7 cellular contexts compared by ENCODE assay signal in genomic region chr19:46785980-46786235, GRCh38. TPM values are rescaled to one million over a fixed set of nuclear protein-coding genes. Genes with fewer than 3 reads are reported as not detected.
A peak's percentile ranks its signal among the peaks of the same experiment; 100 is the strongest.
DNase-seq lines count a peak whose midpoint lies in the region; ATAC-seq and TF ChIP-seq lines count a peak whose summit lies in the region.

No MANE protein-coding gene starts in this region.

- peaks cover 37% of the 10 kb centered on the region for H3K4me1 Mint-ChIP-seq in activated CD4-positive, alpha-beta memory T cell treated with anti-CD3 and anti-CD28 coated beads for 36 hours (ENCODE audit: low read depth)
- H3K4me1 Mint-ChIP-seq in stimulated activated memory B cell treated with anti-CD40 and anti-IgM and Interleukin-4, amounts not matched to agents 10 μg/mL and 1 μg/mL and 100 μg/mL, for 72 hours, result peaks cover 53% of the 10 kb centered on the region

- CTCF ChIA-PET in HEK293T (lab: Yijun Ruan, JAX), result interaction anchor here (0.5 to 0.9 kb wide), 3 partner anchors 19 to 321 kb away, joined by 3 to 4 read pairs (median 3); no protein-coding TSS in a partner anchor
- CTCF ChIA-PET in activated CD4-positive, alpha-beta memory T cell treated with anti-CD3 and anti-CD28 coated beads for 36 hours (lab: Charles Lee), result interaction anchor here (1.0 to 2.2 kb wide), 9 partner anchors 19 to 124 kb away, joined by 3 to 16 read pairs (median 5); no protein-coding TSS in a partner anchor

- POLR2A ChIA-PET in HEK293T (lab: Yijun Ruan, JAX), result interaction anchor here (0.5 to 4.5 kb wide), 12 partner anchors 8 to 131 kb away, joined by 3 to 35 read pairs (median 6); partner anchors contain the start of gene AP2S1
- POLR2A ChIA-PET in activated CD4-positive, alpha-beta memory T cell treated with anti-CD3 and anti-CD28 coated beads for 36 hours (lab: Charles Lee), result interaction anchor here (1.0 to 4.0 kb wide), 8 partner anchors 36 to 488 kb away, joined by 3 to 19 read pairs (median 4); partner anchors contain the start of genes CALM3 and ZC3H4

- peak overlapping the region; percentile 95 for H3K4me3 Mint-ChIP-seq in activated CD4-positive, alpha-beta memory T cell treated with anti-CD3 and anti-CD28 coated beads for 36 hours
- peak overlapping the region; percentile 97 for H3K4me3 Mint-ChIP-seq in stimulated activated memory B cell treated with anti-CD40 and anti-IgM and Interleukin-4, amounts not matched to agents 10 μg/mL and 1 μg/mL and 100 μg/mL, for 72 hours

- no peaks in the 10 kb centered on the region for H3K27me3 Mint-ChIP-seq in activated CD4-positive, alpha-beta memory T cell treated with anti-CD3 and anti-CD28 coated beads for 36 hours
- H3K27me3 Mint-ChIP-seq in stimulated activated memory B cell treated with anti-CD40 and anti-IgM and Interleukin-4, amounts not matched to agents 10 μg/mL and 1 μg/mL and 100 μg/mL, for 72 hours, result no peaks in the 10 kb centered on the region

- no peaks in the 10 kb centered on the region for H3K9me3 Mint-ChIP-seq in activated CD4-positive, alpha-beta memory T cell treated with anti-CD3 and anti-CD28 coated beads for 36 hours
- no peaks in the 10 kb centered on the region for H3K9me3 Mint-ChIP-seq in stimulated activated memory B cell treated with anti-CD40 and anti-IgM and Interleukin-4, amounts not matched to agents 10 μg/mL and 1 μg/mL and 100 μg/mL, for 72 hours

- H3K36me3 Mint-ChIP-seq in activated CD4-positive, alpha-beta memory T cell treated with anti-CD3 and anti-CD28 coated beads for 36 hours, result peaks cover 62% of the 10 kb centered on the region
- peaks cover 40% of the 10 kb centered on the region for H3K36me3 Mint-ChIP-seq in stimulated activated memory B cell treated with anti-CD40 and anti-IgM and Interleukin-4, amounts not matched to agents 10 μg/mL and 1 μg/mL and 100 μg/mL, for 72 hours

- peak; percentile 4 for ATAC-seq in stimulated activated memory B cell treated with anti-CD40 and anti-IgM and Interleukin-4, amounts not matched to agents 10 μg/mL and 1 μg/mL and 100 μg/mL, for 72 hours
- ATAC-seq in GM19397 (IDR thresholded peaks at IDR 0.05; ENCODE audit: unreplicated experiment), result no peak

- intact Hi-C loops in activated CD4-positive, alpha-beta memory T cell treated with anti-CD3 and anti-CD28 coated beads for 36 hours (cut with micrococcal nuclease), result loop anchor here (1.0 to 5.0 kb wide), 6 partner anchors 35 to 1471 kb away; partner anchors contain the start of genes CARD8, FKRP, STRN4 and ZC3H4

- peak overlapping the region; percentile 99 for H3K27ac Mint-ChIP-seq in activated CD4-positive, alpha-beta memory T cell treated with anti-CD3 and anti-CD28 coated beads for 36 hours
- H3K27ac Mint-ChIP-seq in stimulated activated memory B cell treated with anti-CD40 and anti-IgM and Interleukin-4, amounts not matched to agents 10 μg/mL and 1 μg/mL and 100 μg/mL, for 72 hours, result peak overlapping the region; percentile 97

- DNase-seq in HEK293T (ENCODE audit: extremely low spot score) (no peak), NCI-H446 treated with DMSO at 0.1 percent for 48 hours (lab: John Stamatoyannopoulos, UW) (no peak), foreskin melanocyte (no peak)
- DNase-seq in activated CD4-positive, alpha-beta memory T cell treated with anti-CD3 and anti-CD28 coated beads for 36 hours, result no peak

- H3K4me3 ChIP-seq in iPS-11a (ENCODE audit: low read depth, low read length), result peak overlapping the region; percentile 96

TF ChIP-seq in HEK293T, 16 proteins besides CTCF, POLR2A, EP300 and RAD21:
- TF ChIP-seq SUZ12 (IDR thresholded peaks at IDR 0.05), result no peak
- no peak for TF ChIP-seq CTBP1 (IDR thresholded peaks at IDR 0.05; ENCODE audit: borderline replicate concordance)
- TF ChIP-seq ZNF384 (IDR thresholded peaks at IDR 0.05), result peak; percentile 90
- no peak for TF ChIP-seq ELF4 (IDR thresholded peaks at IDR 0.05)

RNA-seq across cellular contexts. Expression of gene SLC1A5, which starts 2.5 kb away (rescaled TPM):
- total RNA-seq in activated CD4-positive, alpha-beta memory T cell treated with anti-CD3 and anti-CD28 coated beads for 36 hours, result 100 to 1,000 TPM; 202 to 205 TPM

RNA-seq across cellular contexts. Expression of gene STRN4, which starts 39.7 kb away (rescaled TPM):
- 10 to 100 TPM; 52.6 to 59.3 TPM for total RNA-seq in activated CD4-positive, alpha-beta memory T cell treated with anti-CD3 and anti-CD28 coated beads for 36 hours

RNA-seq across cellular contexts. Expression of gene FKRP, which starts 40.1 kb away (rescaled TPM):
- total RNA-seq in activated CD4-positive, alpha-beta memory T cell treated with anti-CD3 and anti-CD28 coated beads for 36 hours, result 10 to 100 TPM; 11.4 to 12.3 TPM
